In the genomic region with DNA sequence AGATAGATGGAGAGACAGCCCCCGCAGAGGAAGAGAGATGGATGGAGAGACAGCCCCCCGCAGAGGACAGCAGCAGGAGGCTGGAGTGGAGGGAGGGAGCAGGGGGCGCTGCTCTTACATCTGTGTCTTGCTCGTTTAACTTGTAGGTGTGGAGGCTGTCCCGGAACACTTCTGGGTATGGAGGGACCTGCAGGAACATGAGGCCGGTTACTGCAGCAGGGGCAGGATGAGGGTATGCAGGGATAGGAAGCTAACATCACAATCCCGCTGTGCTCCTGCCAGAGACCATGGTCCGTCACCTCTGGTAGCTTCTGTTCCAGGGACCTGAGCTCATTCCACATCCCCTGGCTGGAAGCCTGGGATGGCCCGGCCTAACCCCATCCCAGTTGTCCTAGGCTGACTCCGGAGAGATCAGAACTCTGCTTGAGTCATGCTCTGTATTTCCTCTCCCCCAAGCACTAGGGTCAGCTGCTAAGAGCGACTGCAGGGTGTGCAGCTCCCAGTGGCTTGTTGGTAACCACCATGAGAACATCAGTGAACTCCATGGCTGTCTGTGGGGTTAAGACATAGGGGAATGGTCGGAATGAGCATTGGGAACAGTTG, we compare ENCODE assay signal across 15 cellular contexts. TPM values are rescaled to one million over a fixed set of nuclear protein-coding genes. Genes with fewer than 3 reads are reported as not detected.
A peak's percentile ranks its signal among the peaks of the same experiment; 100 is the strongest.
DNase-seq lines count a peak whose midpoint lies in the region; ATAC-seq and TF ChIP-seq lines count a peak whose summit lies in the region.
"Had no signal": no experiment of that assay in that cellular context is flagged by ENCODE, and none has a peak within 500 bp of the region (broad histone marks: within the 10 kb centered on the region; RNA-seq: fewer than 3 reads in every experiment).

No MANE protein-coding gene starts in this region.

- no peak overlapping the region for H3K4me3 Mint-ChIP-seq in Calu3 (ENCODE audit: low read depth, unreplicated experiment)
- H3K4me3 Mint-ChIP-seq in activated T-helper 17 cell treated with anti-CD3 and anti-CD28 coated beads, Interleukin-2, amount 50 U/mL, for 72 hours, result no peak overlapping the region
- H3K4me3 Mint-ChIP-seq: CD4-positive, CD25-positive, alpha-beta regulatory T cell had no signal

- no peaks in the 10 kb centered on the region for H3K9me3 ChIP-seq in right cardiac atrium (ENCODE audit: control insufficient read depth, low read length)

- no peak for TF ChIP-seq CTCF in Calu3 (IDR thresholded peaks at IDR 0.05; ENCODE audit: unreplicated experiment)
- no peak for TF ChIP-seq CTCF in foreskin keratinocyte (conservative IDR thresholded peaks at IDR 0.05)

- H3K4me3 ChIP-seq in right cardiac atrium (ENCODE audit: low read length), result no peak overlapping the region

- H3K9me3 Mint-ChIP-seq in Calu3 (ENCODE audit: low read depth, unreplicated experiment), result no peaks in the 10 kb centered on the region
- H3K9me3 Mint-ChIP-seq in activated T-helper 17 cell treated with anti-CD3 and anti-CD28 coated beads, Interleukin-2, amount 50 U/mL, for 72 hours, result no peaks in the 10 kb centered on the region
- H3K9me3 Mint-ChIP-seq: CD4-positive, CD25-positive, alpha-beta regulatory T cell had no signal

- peaks cover 44% of the 10 kb centered on the region for H3K36me3 Mint-ChIP-seq in Calu3 (ENCODE audit: insufficient read depth, unreplicated experiment)
- H3K36me3 Mint-ChIP-seq in activated T-helper 17 cell treated with anti-CD3 and anti-CD28 coated beads, Interleukin-2, amount 50 U/mL, for 72 hours (ENCODE audit: low read depth), result no peaks in the 10 kb centered on the region
- H3K36me3 Mint-ChIP-seq: CD4-positive, CD25-positive, alpha-beta regulatory T cell had no signal

- no peaks in the 10 kb centered on the region for H3K27me3 Mint-ChIP-seq in Calu3 (ENCODE audit: unreplicated experiment)
- peaks cover 12% of the 10 kb centered on the region for H3K27me3 Mint-ChIP-seq in activated T-helper 17 cell treated with anti-CD3 and anti-CD28 coated beads, Interleukin-2, amount 50 U/mL, for 72 hours

- H3K27me3 ChIP-seq in right cardiac atrium (ENCODE audit: control insufficient read depth, insufficient read depth) (no peaks in the 10 kb centered on the region), foreskin keratinocyte (no peaks in the 10 kb centered on the region)

- no peak for ATAC-seq in activated T-helper 17 cell treated with anti-CD3 and anti-CD28 coated beads, Interleukin-2, amount 50 U/mL, for 72 hours (replicated peaks)
- ATAC-seq in right cardiac atrium (peak; percentile 54 to 55), foreskin keratinocyte (no peak), GM21423 (IDR thresholded peaks at IDR 0.05; ENCODE audit: unreplicated experiment) (no peak)

- peak overlapping the region; percentile 5 for H3K27ac Mint-ChIP-seq in Calu3 (ENCODE audit: unreplicated experiment)
- peak overlapping the region; percentile 4 for H3K27ac Mint-ChIP-seq in activated T-helper 17 cell treated with anti-CD3 and anti-CD28 coated beads, Interleukin-2, amount 50 U/mL, for 72 hours
- H3K27ac Mint-ChIP-seq: CD4-positive, CD25-positive, alpha-beta regulatory T cell had no signal

- H3K4me1 ChIP-seq in right cardiac atrium (ENCODE audit: control insufficient read depth, insufficient read depth, low read length) (peaks cover 2% of the 10 kb centered on the region), foreskin keratinocyte (no peaks in the 10 kb centered on the region)

- H3K27ac ChIP-seq in right cardiac atrium (ENCODE audit: low read length) (peak overlapping the region; percentile 37), foreskin keratinocyte (no peak overlapping the region)

- no TSS peak for BruUV-seq in Calu3 (replicated peaks; lab: Mats Ljungman, UMichigan)

- WGBS in right cardiac atrium, result 65% methylated on average over 12 of the region's 12 CpGs

- DNase-seq in Calu3, result no peak
- DNase-seq in right cardiac atrium, result no peak
- peak; percentile 25 for DNase-seq in renal cortical epithelial cell (ENCODE audit: low read depth)
- DNase-seq in foreskin keratinocyte, result no peak
- DNase-seq in stimulated activated CD4-positive, alpha-beta T cell treated with anti-CD3 and anti-CD28 coated beads, Interleukin-4, amount 100 ng/mL, for 24 hours, result no peak
- DNase-seq: AML-193; CD4-positive, CD25-positive, alpha-beta regulatory T cell; GDM1; NCI-H1436 treated with DMSO at 0.1 percent for 48 hours; NCI-H524 had no signal

- CTCF ChIA-PET in Calu3 (lab: Charles Lee), result no interaction called here

- intact Hi-C loops in Calu3 (cut with micrococcal nuclease; ENCODE audit: unreplicated experiment), result no loop called here
- intact Hi-C loops in right cardiac atrium (cut with DNase I), result no loop called here

- no peaks in the 10 kb centered on the region for H3K4me1 Mint-ChIP-seq in Calu3 (ENCODE audit: low read depth, unreplicated experiment)
- no peaks in the 10 kb centered on the region for H3K4me1 Mint-ChIP-seq in activated T-helper 17 cell treated with anti-CD3 and anti-CD28 coated beads, Interleukin-2, amount 50 U/mL, for 72 hours
- H3K4me1 Mint-ChIP-seq: CD4-positive, CD25-positive, alpha-beta regulatory T cell had no signal

RNA-seq across cellular contexts. Expression of gene GOLT1A, which starts 36.7 kb away (rescaled TPM):
- total RNA-seq in Calu3 (2022) (3.5 and 5.6 TPM in 2 replicates), right cardiac atrium (not detected), renal cortical epithelial cell (0.75 and 2.3 TPM in 2 replicates), foreskin keratinocyte (0.53 and 0.85 TPM in 2 replicates)
- total RNA-seq in activated T-helper 17 cell treated with anti-CD3 and anti-CD28 coated beads, Interleukin-2, amount 50 U/mL, for 72 hours, result under 1 TPM in 1 of 2 donors, not detected in 1; 0.48 TPM
- polyA plus RNA-seq in right cardiac atrium (not detected), foreskin keratinocyte (0.60 and 0.67 TPM in 2 replicates)
- total RNA-seq: A673; CD4-positive, CD25-positive, alpha-beta regulatory T cell; HT1080 had no signal
- polyA plus RNA-seq: CD4-positive, CD25-positive, alpha-beta regulatory T cell had no signal

RNA-seq across cellular contexts. Expression of gene KISS1, which starts 54.2 kb away (rescaled TPM):
- not detected in 2 replicates for total RNA-seq in Calu3 (2022)
- total RNA-seq in activated T-helper 17 cell treated with anti-CD3 and anti-CD28 coated beads, Interleukin-2, amount 50 U/mL, for 72 hours, result not detected
- total RNA-seq in right cardiac atrium, result not detected
- not detected for polyA plus RNA-seq in right cardiac atrium
- 0.52 TPM in 1 of 2 replicates, not detected in the other for total RNA-seq in renal cortical epithelial cell
- total RNA-seq in foreskin keratinocyte, result not detected in 2 replicates
- not detected in 2 replicates for polyA plus RNA-seq in foreskin keratinocyte
- total RNA-seq: A673, H1, HT1080 had no signal
- polyA plus RNA-seq: CD4-positive, CD25-positive, alpha-beta regulatory T cell had no signal

Comparison
In these comparisons a context has a peak if more than half of its experiments do, and no peak if none do; other contexts are left out.
1. ATAC-seq: peak in right cardiac atrium (2 of 2); none in activated T-helper 17 cell treated with anti-CD3 and anti-CD28 coated beads, Interleukin-2, amount 50 U/mL, for 72 hours (single experiment), foreskin keratinocyte (single experiment) and GM21423 (single experiment).